Comparison of ENCODE assay signal across 21 cellular contexts in genomic region chr1:155043259-155043658, GRCh38. TPM values are rescaled to one million over a fixed set of nuclear protein-coding genes. Genes with fewer than 3 reads are reported as not detected.
"Had no signal": no experiment of that assay in that cellular context is flagged by ENCODE, and none has a peak within 500 bp of the region (broad histone marks: within the 10 kb centered on the region; RNA-seq: fewer than 3 reads in every experiment).

No MANE protein-coding gene starts in this region.

- H3K27me3 ChIP-seq: gastrocnemius medialis, sigmoid colon had no signal

- H3K27ac ChIP-seq: brain microvascular endothelial cell, gastrocnemius medialis, left ventricle myocardium inferior, sigmoid colon, tibial artery had no signal

- H3K27ac Mint-ChIP-seq: activated T-helper 1 cell treated with anti-CD3 and anti-CD28 coated beads, Interleukin-12 subunit alpha, Interleukin-12 subunit beta, Interleukin-2, Interleukin-4 antibody, amounts not matched to agents 30 ng/mL and 10 ng/mL and 1 ng/mL, durations not matched to agents 14 hours and 24 hours and 36 hours; memory B cell; nephron; stimulated activated effector memory CD8-positive, alpha-beta T cell treated with anti-CD3 and anti-CD28 coated beads, Interleukin-12 subunit alpha, Interleukin-12 subunit beta, amount 100 ng/mL, for 72 hours had no signal

- H3K9me3 ChIP-seq: gastrocnemius medialis, left ventricle myocardium inferior, sigmoid colon, tibial artery had no signal

- H3K4me3 ChIP-seq: gastrocnemius medialis, left ventricle myocardium inferior, sigmoid colon, tibial artery had no signal

- H3K9me3 Mint-ChIP-seq: activated T-helper 1 cell treated with anti-CD3 and anti-CD28 coated beads, Interleukin-12 subunit alpha, Interleukin-12 subunit beta, Interleukin-2, Interleukin-4 antibody, amounts not matched to agents 30 ng/mL and 10 ng/mL and 1 ng/mL, durations not matched to agents 14 hours and 24 hours and 36 hours; memory B cell; nephron; stimulated activated effector memory CD8-positive, alpha-beta T cell treated with anti-CD3 and anti-CD28 coated beads, Interleukin-12 subunit alpha, Interleukin-12 subunit beta, amount 100 ng/mL, for 72 hours had no signal

- ATAC-seq: gastrocnemius medialis; stimulated activated effector memory CD8-positive, alpha-beta T cell treated with anti-CD3 and anti-CD28 coated beads, Interleukin-12 subunit alpha, Interleukin-12 subunit beta, amount 100 ng/mL, for 72 hours had no signal

- H3K36me3 ChIP-seq: brain microvascular endothelial cell, gastrocnemius medialis, left ventricle myocardium inferior, sigmoid colon, tibial artery had no signal

- H3K4me3 Mint-ChIP-seq: activated T-helper 1 cell treated with anti-CD3 and anti-CD28 coated beads, Interleukin-12 subunit alpha, Interleukin-12 subunit beta, Interleukin-2, Interleukin-4 antibody, amounts not matched to agents 30 ng/mL and 10 ng/mL and 1 ng/mL, durations not matched to agents 14 hours and 24 hours and 36 hours; memory B cell; nephron; stimulated activated effector memory CD8-positive, alpha-beta T cell treated with anti-CD3 and anti-CD28 coated beads, Interleukin-12 subunit alpha, Interleukin-12 subunit beta, amount 100 ng/mL, for 72 hours had no signal

- DNase-seq: activated CD4-positive, CD25-positive, alpha-beta regulatory T cell treated with anti-CD3 and anti-CD28 coated beads, Interleukin-2, amount 50 U/mL, for 72 hours; activated naive CD4-positive, alpha-beta T cell treated with Interleukin-2 at 50 U/mL for 16 hours; anterior cingulate cortex; brain microvascular endothelial cell; gastrocnemius medialis; islet precursor cell; left ventricle myocardium inferior; sigmoid colon; stimulated activated CD4-positive, alpha-beta T cell treated with anti-CD3 and anti-CD28 coated beads, Interleukin-12 subunit alpha, Interleukin-12 subunit beta, amount 100 ng/mL, for 4 hours; T-helper 1 cell; T1000; tibial artery had no signal

- H3K36me3 Mint-ChIP-seq: memory B cell; stimulated activated effector memory CD8-positive, alpha-beta T cell treated with anti-CD3 and anti-CD28 coated beads, Interleukin-12 subunit alpha, Interleukin-12 subunit beta, amount 100 ng/mL, for 72 hours had no signal

RNA-seq across cellular contexts. Expression of gene DCST1, which starts 9.6 kb away (rescaled TPM):
- total RNA-seq: activated CD8-positive, alpha-beta memory T cell treated with anti-CD3 and anti-CD28 coated beads for 36 hours; activated T-helper 1 cell treated with anti-CD3 and anti-CD28 coated beads, Interleukin-12 subunit alpha, Interleukin-12 subunit beta, Interleukin-2, Interleukin-4 antibody, amounts not matched to agents 30 ng/mL and 10 ng/mL and 1 ng/mL, durations not matched to agents 14 hours and 24 hours and 36 hours; epithelial cell of proximal tubule; left ventricle myocardium inferior; mucosa of gallbladder; osteocyte; subcutaneous adipose tissue had no signal

RNA-seq across cellular contexts. Expression of gene DCST2, which starts 9.7 kb away (rescaled TPM):
- total RNA-seq: gastrocnemius medialis, left ventricle myocardium inferior had no signal
